ENCODE assay signal across 9 cellular contexts in genomic region chr5:62340392-62340791, GRCh38. TPM values are rescaled to one million over a fixed set of nuclear protein-coding genes. Genes with fewer than 3 reads are reported as not detected.
DNase-seq lines count a peak whose midpoint lies in the region; ATAC-seq and TF ChIP-seq lines count a peak whose summit lies in the region.
"Had no signal": no experiment of that assay in that cellular context is flagged by ENCODE, and none has a peak within 500 bp of the region (broad histone marks: within the 10 kb centered on the region; RNA-seq: fewer than 3 reads in every experiment).

No MANE protein-coding gene starts in this region.

- in situ Hi-C loops in ACHN (cut with HindIII; ENCODE audit: low pct_ligation_motif_present, low pct_unique_long_range_greater_than_20kb, low sequenced_read_pairs) = no loop called here

- DNase-seq in ACHN (peak; percentile 38), PC-9 (no peak), fibroblast of villous mesenchyme (ENCODE audit: low read depth) (peak; percentile 20), lower leg skin (ENCODE audit: low spot score in 2 of 2) (no peak), T-helper 17 cell (no peak), COLO829 (ENCODE audit: low spot score) (no peak)
- DNase-seq in effector memory CD4-positive, alpha-beta T cell = no peak
- DNase-seq: NCI-H526 treated with DMSO at 0.1 percent for 48 hours had no signal

- H3K27me3 Mint-ChIP-seq in T-helper 17 cell = no peaks in the 10 kb centered on the region

- H3K4me1 Mint-ChIP-seq in T-helper 17 cell = peaks cover 44% of the 10 kb centered on the region

- H3K27me3 ChIP-seq in PC-9 (ENCODE audit: insufficient read depth, low read depth) = no peaks in the 10 kb centered on the region
- no peaks in the 10 kb centered on the region for H3K27me3 ChIP-seq in effector memory CD4-positive, alpha-beta T cell (replicated peaks; ENCODE audit: control insufficient read depth, insufficient read depth, low read length, poor library complexity, severe bottlenecking)

- POLR2A ChIA-PET in PC-9 (lab: Charles Lee; ENCODE audit: unreplicated experiment) = no interaction called here

- no peaks in the 10 kb centered on the region for H3K36me3 Mint-ChIP-seq in T-helper 17 cell (ENCODE audit: low read depth)

- TF ChIP-seq CTCF in GM12873 (IDR thresholded peaks at IDR 0.05; ENCODE audit: insufficient read depth, low read depth, low read length, missing control alignments) (peak; percentile 44), PC-9 (conservative IDR thresholded peaks at IDR 0.05) (peak; percentile 45), fibroblast of villous mesenchyme (IDR thresholded peaks at IDR 0.05; ENCODE audit: insufficient read depth, low read depth, low read length) (peak; percentile 43), lower leg skin (IDR thresholded peaks at IDR 0.05) (no peak)

- peaks cover 17% of the 10 kb centered on the region for H4K20me1 ChIP-seq in PC-9 (ENCODE audit: insufficient read depth)

- no peak for ATAC-seq in T-helper 17 cell

- no peak for TF ChIP-seq POLR2A in lower leg skin (IDR thresholded peaks at IDR 0.05)

- intact Hi-C loops in PC-9 (cut with micrococcal nuclease; ENCODE audit: unreplicated experiment) (no loop called here), lower leg skin (cut with DNase I; ENCODE audit: low total_unique reads) (no loop called here)

- no peaks in the 10 kb centered on the region; the same call in 1 of the 2 replicates for H3F3A ChIP-seq in PC-9 (ENCODE audit: insufficient read depth, low read depth)

- no peak overlapping the region for H3K4me3 Mint-ChIP-seq in T-helper 17 cell

- CTCF ChIA-PET in PC-9 (lab: Charles Lee) = no interaction called here

- no peaks in the 10 kb centered on the region; the same call in 1 of the 2 replicates for H3K9me2 ChIP-seq in PC-9 (ENCODE audit: insufficient read depth)

- H3K4me1 ChIP-seq in PC-9 (replicated peaks; ENCODE audit: insufficient read depth) = no peaks in the 10 kb centered on the region
- H3K4me1 ChIP-seq in effector memory CD4-positive, alpha-beta T cell (ENCODE audit: control insufficient read depth, insufficient read depth, low read length, poor library complexity, severe bottlenecking) = peaks cover 13% of the 10 kb centered on the region

- H3K79me2 ChIP-seq in PC-9 (ENCODE audit: low read depth) = peaks cover 57% of the 10 kb centered on the region

- no peak overlapping the region for H3K27ac Mint-ChIP-seq in T-helper 17 cell

- no peak overlapping the region for H3K27ac ChIP-seq in PC-9
- no peak overlapping the region for H3K27ac ChIP-seq in effector memory CD4-positive, alpha-beta T cell (ENCODE audit: insufficient read depth, low read length, poor library complexity, severe bottlenecking)

- H2AFZ ChIP-seq in PC-9 = no peak overlapping the region

- no peak overlapping the region for H3K4me3 ChIP-seq in PC-9
- H3K4me3 ChIP-seq in fibroblast of villous mesenchyme (ENCODE audit: low read depth, low read length) = no peak overlapping the region
- no peak overlapping the region for H3K4me3 ChIP-seq in lower leg skin (ENCODE audit: low read depth, poor library complexity, severe bottlenecking)
- H3K4me3 ChIP-seq in effector memory CD4-positive, alpha-beta T cell (ENCODE audit: insufficient read depth, low read depth, low read length, poor library complexity, severe bottlenecking) = no peak overlapping the region

- WGBS in lower leg skin, 2 donors = 19 to 31% methylated on average over 1 of the region's 1 CpG

- no peaks in the 10 kb centered on the region for H3K36me3 ChIP-seq in PC-9 (ENCODE audit: low read depth)
- no peaks in the 10 kb centered on the region for H3K36me3 ChIP-seq in effector memory CD4-positive, alpha-beta T cell (ENCODE audit: control insufficient read depth, insufficient read depth, low read length)

- H3K9me3 ChIP-seq in PC-9 (ENCODE audit: insufficient read depth, low read depth) (no peaks in the 10 kb centered on the region), T-helper 17 cell (ENCODE audit: control insufficient read depth, low read length, poor library complexity, severe bottlenecking) (no peaks in the 10 kb centered on the region)
- H3K9me3 ChIP-seq in effector memory CD4-positive, alpha-beta T cell (ENCODE audit: control insufficient read depth, low read length) = no peaks in the 10 kb centered on the region

- no TSS peak for BruUV-seq in PC-9 (replicated peaks; lab: Mats Ljungman, UMichigan)

- H3K4me2 ChIP-seq in PC-9 = no peak overlapping the region

RNA-seq across cellular contexts. Expression of gene KIF2A, which starts 34.4 kb away (rescaled TPM):
- 39.6 and 54.8 TPM in 2 replicates for total RNA-seq in PC-9 (2021)
- 58.3 and 69.1 TPM in 2 replicates for total RNA-seq in fibroblast of villous mesenchyme
- total RNA-seq in lower leg skin = 10 to 100 TPM; 14.5 to 33.4 (median 21.2) TPM
- 100 to 1,000 TPM in 1 of 2 donors, 10 to 100 TPM in 1; 93.5 to 158 TPM for total RNA-seq in T-helper 17 cell

Comparison
In these comparisons a context has a peak if more than half of its experiments do, and no peak if none do; other contexts are left out.
1. DNase-seq: peak in ACHN (single experiment) and fibroblast of villous mesenchyme (single experiment); none in PC-9 (0 of 2), lower leg skin (0 of 2), T-helper 17 cell (0 of 3), effector memory CD4-positive, alpha-beta T cell (0 of 3) and COLO829 (single experiment).
2. CTCF ChIP-seq: peak in GM12873 (single experiment), PC-9 (single experiment) and fibroblast of villous mesenchyme (single experiment); none in lower leg skin (0 of 3).